ENCODE assay signal across 22 cellular contexts in genomic region chr11:134736251-134737072, GRCh38.
DNase-seq lines count a peak whose midpoint lies in the region; ATAC-seq, FAIRE-seq and TF ChIP-seq lines count a peak whose summit lies in the region.
"Had no signal": no experiment of that assay in that cellular context is flagged by ENCODE, and none has a peak within 500 bp of the region (broad histone marks: within the 10 kb centered on the region; RNA-seq: fewer than 3 reads in every experiment).

No MANE protein-coding gene starts in this region.

- H2AFZ ChIP-seq in HepG2 (ENCODE audit: low read length), result no peak overlapping the region

- peaks cover 27% of the 10 kb centered on the region for H3K4me1 ChIP-seq in HepG2 (ENCODE audit: insufficient read depth, low read length)
- H3K4me1 ChIP-seq in thyroid gland, result peaks cover 28 to 37% of the 10 kb centered on the region in 2 donors
- H3K4me1 ChIP-seq: SJCRH30 had no signal

- no TSS peak for BruUV-seq in HepG2 (replicated peaks; lab: Mats Ljungman, UMichigan)

- intact Hi-C loops in HepG2 (cut with micrococcal nuclease; ENCODE audit: unreplicated experiment) (no loop called here), thyroid gland (cut with DNase I) (no loop called here)

- H3K36me3 ChIP-seq in HepG2 (replicated peaks in 1 of 2; ENCODE audit: control insufficient read depth in 1 of 2, insufficient read depth in 2 of 2, low read length in 2 of 2) (no peaks in the 10 kb centered on the region), thyroid gland (no peaks in the 10 kb centered on the region)
- H3K36me3 ChIP-seq: SJCRH30 had no signal

- H3K79me2 ChIP-seq in HepG2 (ENCODE audit: insufficient read depth, low read length), result no peaks in the 10 kb centered on the region

- no peak overlapping the region for H3K27ac ChIP-seq in HepG2 (ENCODE audit: extremely low read length, insufficient read depth, low read length)
- H3K27ac ChIP-seq in thyroid gland, result peak overlapping the region in 1 of 3 donors; percentile 52
- H3K27ac ChIP-seq: SJCRH30 had no signal

- in situ Hi-C loops in HepG2 (cut with HindIII; ENCODE audit: extremely low pct_ligation_motif_present, low pct_unique_long_range_greater_than_20kb), result no loop called here

- 13% methylated on average over 3 of the region's 15 CpGs for WGBS in HepG2 (ENCODE audit: low lambda C conversion rate)
- 28 to 43% methylated on average over 4 to 13 of the region's 15 CpGs for WGBS in thyroid gland, 2 donors

- TF ChIP-seq POLR2A in HepG2 (IDR thresholded peaks at IDR 0.05; ENCODE audit: insufficient read depth in 1 of 2, low read depth in 2 of 2, low read length in 2 of 2), result no peak
- no peak for TF ChIP-seq POLR2A in thyroid gland (IDR thresholded peaks at IDR 0.05)

- FAIRE-seq in HepG2 (lab: Jason Lieb, UNC), result no peak
- FAIRE-seq: GM12891, H1, HTR-8/SVneo, RCC 7860 had no signal

- H3K9me3 ChIP-seq in HepG2 (ENCODE audit: low read length) (no peaks in the 10 kb centered on the region), thyroid gland (no peaks in the 10 kb centered on the region)
- H3K9me3 ChIP-seq: SJCRH30 had no signal

- CTCF ChIA-PET in HepG2 (lab: Yijun Ruan, JAX; ENCODE audit: low intra/inter-chr PET ratio, low total read pairs), result no interaction called here

- DNase-seq in NCI-H1694 treated with DMSO at 0.1 percent for 48 hours (lab: John Stamatoyannopoulos, UW) (peak; percentile 10), NCI-H1694 (lab: John Stamatoyannopoulos, UW) (no peak), NCI-H524 (lab: John Stamatoyannopoulos, UW) (peak; percentile 59 to 81), HepG2 (ENCODE audit: low spot score) (no peak), thyroid gland (peak; percentile 28 to 53), dedifferentiated amniotic fluid mesenchymal stem cell (ENCODE audit: extremely low spot score) (no peak)
- DNase-seq: AML-193; C1 segment of cervical spinal cord; CD8-positive, alpha-beta T cell; NCI-H1105; NCI-H146; NCI-H510A; NCI-H774; NK-92 treated with Interleukin-12 subunit alpha and Interleukin-12 subunit beta, amount 100 ng/mL, for 24 hours; SJCRH30; T-cell had no signal

- POLR2A ChIA-PET in HepG2 (lab: Yijun Ruan, JAX), result no interaction called here

- H3K4me3 ChIP-seq in HepG2 (replicated peaks in 1 of 3; ENCODE audit: insufficient read depth in 1 of 3, low read depth in 2 of 3, low read length in 3 of 3) (no peak overlapping the region), thyroid gland (replicated peaks in 1 of 3) (no peak overlapping the region)
- H3K4me3 ChIP-seq: SJCRH30 had no signal

- peak; percentile 88 for ATAC-seq in HepG2
- ATAC-seq in GM19463 (IDR thresholded peaks at IDR 0.05; ENCODE audit: unreplicated experiment), result no peak
- ATAC-seq: CD8-positive, alpha-beta T cell; HCT116; T-cell had no signal

- no peak overlapping the region for H3K9ac ChIP-seq in HepG2 (ENCODE audit: insufficient read depth, low read depth, low read length)

- TF ChIP-seq EP300 in HepG2 (IDR thresholded peaks at IDR 0.05; ENCODE audit: low read depth in 2 of 2, low read length in 2 of 2) (no peak), HepG2 (CRISPR knock-in tag; IDR thresholded peaks at IDR 0.05; ENCODE audit: borderline replicate concordance) (no peak)

- no peak for TF ChIP-seq RAD21 in HepG2 (CRISPR knock-in tag; IDR thresholded peaks at IDR 0.05)

- H3K27me3 ChIP-seq in HepG2 (ENCODE audit: control insufficient read depth in 1 of 2, insufficient read depth in 2 of 2, low read length in 2 of 2) (peaks cover 0 to 6% of the 10 kb centered on the region in 2 experiments; a peak in 1 of 5 replicates), thyroid gland (no peaks in the 10 kb centered on the region)

- H4K20me1 ChIP-seq in HepG2 (ENCODE audit: insufficient read depth, low read length), result no peaks in the 10 kb centered on the region

- peak overlapping the region; percentile 34; the same call in 1 of the 2 replicates for H3K4me2 ChIP-seq in HepG2 (ENCODE audit: low read depth, low read length)

- TF ChIP-seq CTCF in HepG2 (CRISPR knock-in tag; IDR thresholded peaks at IDR 0.05) (no peak), thyroid gland (IDR thresholded peaks at IDR 0.05) (no peak)

TF ChIP-seq in HepG2, 621 proteins besides CTCF, POLR2A, EP300 and RAD21:
- TF ChIP-seq AKNA (CRISPR knock-in tag; IDR thresholded peaks at IDR 0.05; ENCODE audit: borderline replicate concordance) (no peak), KMT2A (CRISPR knock-in tag; IDR thresholded peaks at IDR 0.05) (no peak), STAG1 (CRISPR knock-in tag; IDR thresholded peaks at IDR 0.05) (no peak), NCOA5 (CRISPR knock-in tag; IDR thresholded peaks at IDR 0.05) (no peak), KDM2A (CRISPR knock-in tag; IDR thresholded peaks at IDR 0.05; ENCODE audit: borderline replicate concordance, low read depth) (no peak), ZMYM3 (CRISPR knock-in tag; IDR thresholded peaks at IDR 0.05) (peak; percentile 47; the same call in 1 of the 2 replicates), ZZZ3 (CRISPR knock-in tag; IDR thresholded peaks at IDR 0.05; ENCODE audit: borderline replicate concordance) (no peak), ZNF841 (CRISPR knock-in tag; IDR thresholded peaks at IDR 0.05; ENCODE audit: borderline replicate concordance) (no peak), ZNF772 (CRISPR knock-in tag; IDR thresholded peaks at IDR 0.05) (0 out of 2 replicates have a peak, but pooled peaks have one; percentile 32), ZSCAN25 (CRISPR knock-in tag; IDR thresholded peaks at IDR 0.05) (no peak), GMEB1 (CRISPR knock-in tag; IDR thresholded peaks at IDR 0.05; ENCODE audit: borderline replicate concordance) (no peak), HMGA1 (CRISPR knock-in tag; conservative IDR thresholded peaks at IDR 0.05) (no peak), KMT2B (CRISPR knock-in tag; IDR thresholded peaks at IDR 0.05) (no peak)

Comparison
In these comparisons a context has a peak if more than half of its experiments do, and no peak if none do; other contexts are left out.
1. DNase-seq: peak in NCI-H1694 treated with DMSO at 0.1 percent for 48 hours (single experiment), NCI-H524 (2 of 2) and thyroid gland (2 of 2); none in NCI-H1694 (single experiment), HepG2 (single experiment) and dedifferentiated amniotic fluid mesenchymal stem cell (single experiment).